9 cellular contexts compared by ENCODE assay signal in genomic region chr7:104328308-104328969, GRCh38. TPM values are rescaled to one million over a fixed set of nuclear protein-coding genes. Genes with fewer than 3 reads are reported as not detected.
DNase-seq lines count a peak whose midpoint lies in the region; ATAC-seq lines count a peak whose summit lies in the region.
"Had no signal": no experiment of that assay in that cellular context is flagged by ENCODE, and none has a peak within 500 bp of the region (broad histone marks: within the 10 kb centered on the region; RNA-seq: fewer than 3 reads in every experiment).

Gene LHFPL3 (plus strand): TSS chr7:104328603.

- H3K27me3 ChIP-seq in iPS-18a (ENCODE audit: control insufficient read depth, insufficient read depth, low read length) = peaks cover 63% of the 10 kb centered on the region
- peaks cover 15 to 33% of the 10 kb centered on the region in 2 donors for H3K27me3 ChIP-seq in stomach smooth muscle (ENCODE audit: control insufficient read depth in 1 of 2, insufficient read depth in 2 of 2, low read length in 2 of 2)
- H3K27me3 ChIP-seq: BLaER1 had no signal

- H3K27ac ChIP-seq in iPS-18a (ENCODE audit: low read length) (no peak within 1 kb of the TSS), stomach smooth muscle (ENCODE audit: low read length) (no peak within 1 kb of the TSS)
- H3K27ac ChIP-seq: BLaER1 had no signal

- H3K4me3 Mint-ChIP-seq in T-cell = peak within 1 kb of the TSS in 2 of 3 donors; percentile 19 to 49

- H3K4me3 ChIP-seq in iPS-18a (ENCODE audit: low read length) = peak within 1 kb of the TSS; percentile 77
- peak within 1 kb of the TSS; percentile 8 to 66 for H3K4me3 ChIP-seq in stomach smooth muscle (ENCODE audit: low read length in 2 of 2)
- H3K4me3 ChIP-seq: BLaER1 had no signal

- peaks cover 10 to 15% (median 10%) of the 10 kb centered on the region in 3 donors for H3K4me1 Mint-ChIP-seq in T-cell

- ATAC-seq in T-cell (replicated peaks in 1 of 4) (no peak), esophagus mucosa (no peak), GM18861 (IDR thresholded peaks at IDR 0.05; ENCODE audit: unreplicated experiment) (no peak)

- POLR2A ChIA-PET in T-cell (lab: Charles Lee) = no interaction called here

- H3K9ac ChIP-seq in iPS-18a (ENCODE audit: low read length) (no peak within 1 kb of the TSS), stomach smooth muscle (ENCODE audit: low read length in 2 of 2) (no peak within 1 kb of the TSS)
- H3K9ac ChIP-seq: BLaER1 had no signal

- H3K9me3 ChIP-seq in iPS-18a (ENCODE audit: control insufficient read depth, low read depth, low read length) (no peaks in the 10 kb centered on the region), stomach smooth muscle (ENCODE audit: control insufficient read depth in 2 of 2, low read length in 2 of 2) (no peaks in the 10 kb centered on the region)

- no peak within 1 kb of the TSS for H3K27ac Mint-ChIP-seq in T-cell

- H3K36me3 ChIP-seq in iPS-18a (ENCODE audit: control insufficient read depth, low read depth, low read length) (no peaks in the 10 kb centered on the region), stomach smooth muscle (ENCODE audit: control insufficient read depth in 2 of 2, insufficient read depth in 2 of 2, low read length in 2 of 2) (no peaks in the 10 kb centered on the region)
- H3K36me3 ChIP-seq: BLaER1 had no signal

- H3K27me3 Mint-ChIP-seq in T-cell = peaks cover 48 to 51% of the 10 kb centered on the region in 2 donors

- DNase-seq in activated CD4-positive, alpha-beta T cell treated with anti-CD3 and anti-CD28 coated beads for 48 hours = peak; percentile 6
- DNase-seq in activated CD4-positive, alpha-beta T cell treated with anti-CD3 and anti-CD28 coated beads, Interleukin-2, amount 50 U/mL, for 1 hour = no peak
- DNase-seq in T-cell (no peak), SKM-1 treated with dmso at 0.1 percent for 144 hours (lab: John Stamatoyannopoulos, UW; ENCODE audit: unreplicated experiment) (no peak)

- H3K4me1 ChIP-seq in iPS-18a (ENCODE audit: control insufficient read depth, low read depth, low read length) (no peaks in the 10 kb centered on the region), stomach smooth muscle (ENCODE audit: control insufficient read depth, insufficient read depth, low read length) (no peaks in the 10 kb centered on the region)
- H3K4me1 ChIP-seq: BLaER1 had no signal

- CTCF ChIA-PET in T-cell (lab: Charles Lee) = no interaction called here

- no peaks in the 10 kb centered on the region for H3K36me3 Mint-ChIP-seq in T-cell

- no peaks in the 10 kb centered on the region for H3K9me3 Mint-ChIP-seq in T-cell

RNA-seq across cellular contexts. Expression of gene LHFPL3, which starts in this region (rescaled TPM):
- total RNA-seq in T-cell = not detected
- not detected for total RNA-seq in esophagus mucosa
